In genomic region chr12:64883264-64884163, GRCh38 we compare ENCODE assay signal across 11 cellular contexts. TPM values are rescaled to one million over a fixed set of nuclear protein-coding genes. Genes with fewer than 3 reads are reported as not detected.
DNase-seq lines count a peak whose midpoint lies in the region; ATAC-seq and TF ChIP-seq lines count a peak whose summit lies in the region.
"Had no signal": no experiment of that assay in that cellular context is flagged by ENCODE, and none has a peak within 500 bp of the region (broad histone marks: within the 10 kb centered on the region; RNA-seq: fewer than 3 reads in every experiment).

No MANE protein-coding gene starts in this region.

- H3K27me3 ChIP-seq in Caco-2 (replicated peaks; ENCODE audit: control insufficient read depth, insufficient read depth, low read length), result no peaks in the 10 kb centered on the region
- H3K27me3 ChIP-seq: hepatocyte had no signal

- H3K36me3 Mint-ChIP-seq in Caco-2 (ENCODE audit: insufficient read depth, unreplicated experiment) (peaks cover 4% of the 10 kb centered on the region), T-cell (no peaks in the 10 kb centered on the region)
- H3K36me3 Mint-ChIP-seq: CD8-positive, alpha-beta memory T cell had no signal

- H3K9me3 ChIP-seq in Caco-2, result no peaks in the 10 kb centered on the region

- H3K27me3 Mint-ChIP-seq in Caco-2 (ENCODE audit: insufficient read depth, unreplicated experiment), result no peaks in the 10 kb centered on the region
- peaks cover 5 to 12% of the 10 kb centered on the region in 2 donors for H3K27me3 Mint-ChIP-seq in T-cell

- H3K4me3 ChIP-seq in Caco-2 (ENCODE audit: low read depth, low read length) (no peak overlapping the region), fibroblast of villous mesenchyme (ENCODE audit: low read depth, low read length) (no peak overlapping the region)
- H3K4me3 ChIP-seq: hepatocyte had no signal

- H3K4me1 Mint-ChIP-seq in Caco-2 (ENCODE audit: low read depth, unreplicated experiment), result peaks cover 19% of the 10 kb centered on the region
- no peaks in the 10 kb centered on the region for H3K4me1 Mint-ChIP-seq in T-cell
- H3K4me1 Mint-ChIP-seq: CD8-positive, alpha-beta memory T cell had no signal

- CTCF ChIA-PET in Caco-2 (lab: Charles Lee), result interaction anchor here (0.5 to 2.7 kb wide), 5 partner anchors 61 to 223 kb away, joined by 3 to 18 read pairs (median 4); no protein-coding TSS in a partner anchor
- CTCF ChIA-PET in T-cell (lab: Charles Lee), result interaction anchor here in 1 of 2 donors (0.7 to 0.8 kb wide), 2 partner anchors 11 to 349 kb away, joined by 3 read pairs; no protein-coding TSS in a partner anchor

- POLR2A ChIA-PET in Caco-2 (lab: Charles Lee), result no interaction called here
- POLR2A ChIA-PET in T-cell (lab: Charles Lee), result interaction anchor here in 1 of 2 donors (0.6 kb wide), 1 partner anchor 8 kb away, joined by 3 read pairs; no protein-coding TSS in a partner anchor

- H3K27ac Mint-ChIP-seq in Caco-2 (ENCODE audit: unreplicated experiment) (peak overlapping the region; percentile 37), T-cell (no peak overlapping the region)

- H3K4me3 Mint-ChIP-seq in Caco-2 (ENCODE audit: unreplicated experiment), result no peak overlapping the region
- no peak overlapping the region for H3K4me3 Mint-ChIP-seq in T-cell
- H3K4me3 Mint-ChIP-seq: CD8-positive, alpha-beta memory T cell had no signal

- no peak for ATAC-seq in GM21515 (IDR thresholded peaks at IDR 0.05; ENCODE audit: unreplicated experiment)
- no peak for ATAC-seq in T-cell (replicated peaks in 1 of 4)

- no TSS peak for BruUV-seq in Caco-2 (replicated peaks; lab: Mats Ljungman, UMichigan)

- no peaks in the 10 kb centered on the region for H3K36me3 ChIP-seq in Caco-2 (ENCODE audit: control insufficient read depth, insufficient read depth, low read length)

- H3K9me3 Mint-ChIP-seq in Caco-2 (ENCODE audit: unreplicated experiment), result no peaks in the 10 kb centered on the region
- peaks cover 0 to 2% (median 0%) of the 10 kb centered on the region in 3 donors for H3K9me3 Mint-ChIP-seq in T-cell
- H3K9me3 Mint-ChIP-seq: CD8-positive, alpha-beta memory T cell had no signal

- no peak for TF ChIP-seq CTCF in Caco-2 (IDR thresholded peaks at IDR 0.05; ENCODE audit: insufficient read depth in 1 of 2, low read depth in 1 of 2, low read length in 1 of 2, severe bottlenecking in 1 of 2, unreplicated experiment in 1 of 2)
- no peak for TF ChIP-seq CTCF in GM20000 (IDR thresholded peaks at IDR 0.05; ENCODE audit: extremely low read depth, missing control alignments)
- peak; percentile 11 for TF ChIP-seq CTCF in fibroblast of villous mesenchyme (IDR thresholded peaks at IDR 0.05; ENCODE audit: insufficient read depth, low read depth, low read length)

- H3K4me1 ChIP-seq in Caco-2, result peaks cover 23% of the 10 kb centered on the region

- intact Hi-C loops in Caco-2 (cut with micrococcal nuclease; ENCODE audit: unreplicated experiment), result no loop called here

- DNase-seq in Caco-2 (peak; percentile 34 to 42), GM20000 (ENCODE audit: low spot score) (peak; percentile 25), NCI-H2227 (lab: John Stamatoyannopoulos, UW; ENCODE audit: unreplicated experiment) (peak; percentile 66), fibroblast of villous mesenchyme (ENCODE audit: low read depth) (no peak), NK-92 (lab: John Stamatoyannopoulos, UW; ENCODE audit: unreplicated experiment) (no peak), UCSD-AML1 (lab: John Stamatoyannopoulos, UW; ENCODE audit: unreplicated experiment) (no peak), T-cell (no peak)
- DNase-seq: amygdala; CD8-positive, alpha-beta memory T cell had no signal

RNA-seq across cellular contexts. Expression of gene TBC1D30, which starts 59.1 kb away (rescaled TPM):
- total RNA-seq in Caco-2 (2022), result 10.8 and 10.9 TPM in 2 replicates
- total RNA-seq in fibroblast of villous mesenchyme, result under 0.01 TPM in 2 replicates
- total RNA-seq in T-cell, result under 1 TPM; 0.07 to 0.73 (median 0.41) TPM

Comparison
In these comparisons a context has a peak if more than half of its experiments do, and no peak if none do; other contexts are left out.
1. DNase-seq: peak in Caco-2 (2 of 2), GM20000 (single experiment) and NCI-H2227 (single experiment); none in fibroblast of villous mesenchyme (single experiment), NK-92 (single experiment), UCSD-AML1 (single experiment) and T-cell (0 of 34).